8 cellular contexts compared by ENCODE assay signal in genomic region chr3:197003461-197004385, GRCh38. TPM values are rescaled to one million over a fixed set of nuclear protein-coding genes. Genes with fewer than 3 reads are reported as not detected.
DNase-seq lines count a peak whose midpoint lies in the region; ATAC-seq and TF ChIP-seq lines count a peak whose summit lies in the region.

No MANE protein-coding gene starts in this region.

- peaks cover 11% of the 10 kb centered on the region for H3K4me1 Mint-ChIP-seq in activated CD4-positive, alpha-beta memory T cell treated with anti-CD3 and anti-CD28 coated beads for 36 hours (ENCODE audit: low read depth)
- peaks cover 9% of the 10 kb centered on the region for H3K4me1 Mint-ChIP-seq in progenitor cell of endocrine pancreas (ENCODE audit: low read depth)

- ATAC-seq in GM19035 (IDR thresholded peaks at IDR 0.05; ENCODE audit: unreplicated experiment) = peak; percentile 7
- ATAC-seq in GM21360 (IDR thresholded peaks at IDR 0.05; ENCODE audit: unreplicated experiment) = no peak

- H3K4me3 ChIP-seq in fibroblast of pulmonary artery (replicated peaks; ENCODE audit: low read depth, low read length) = peak overlapping the region; percentile 55

- intact Hi-C loops in activated CD4-positive, alpha-beta memory T cell treated with anti-CD3 and anti-CD28 coated beads for 36 hours (cut with micrococcal nuclease) = no loop called here

- H3K36me3 Mint-ChIP-seq in activated CD4-positive, alpha-beta memory T cell treated with anti-CD3 and anti-CD28 coated beads for 36 hours = no peaks in the 10 kb centered on the region
- peaks cover 7% of the 10 kb centered on the region for H3K36me3 Mint-ChIP-seq in progenitor cell of endocrine pancreas (ENCODE audit: insufficient read depth)

- POLR2A ChIA-PET in activated CD4-positive, alpha-beta memory T cell treated with anti-CD3 and anti-CD28 coated beads for 36 hours (lab: Charles Lee) = interaction anchor here (0.7 to 1.8 kb wide), 2 partner anchors 62 to 136 kb away, joined by 3 to 6 read pairs; partner anchors contain the start of genes NCBP2 and SENP5

- H3K27ac Mint-ChIP-seq in activated CD4-positive, alpha-beta memory T cell treated with anti-CD3 and anti-CD28 coated beads for 36 hours = peak overlapping the region; percentile 64
- peak overlapping the region; percentile 84 for H3K27ac Mint-ChIP-seq in progenitor cell of endocrine pancreas

- peak; percentile 46 for DNase-seq in activated CD4-positive, alpha-beta memory T cell treated with anti-CD3 and anti-CD28 coated beads for 36 hours
- DNase-seq in fibroblast of pulmonary artery (ENCODE audit: low read depth) (peak; percentile 11), progenitor cell of endocrine pancreas (ENCODE audit: low spot score, unreplicated experiment) (no peak), NCI-H1048 (lab: John Stamatoyannopoulos, UW) (no peak)

- H3K27ac ChIP-seq in 22Rv1 (peak overlapping the region; percentile 76), KOPT-K1 (ENCODE audit: low read depth, low read length, poor library complexity, severe bottlenecking) (peak overlapping the region; percentile 52)

- no peaks in the 10 kb centered on the region for H3K9me3 ChIP-seq in KOPT-K1 (ENCODE audit: insufficient read depth, low read length, poor library complexity, severe bottlenecking)

- H3K27me3 Mint-ChIP-seq in activated CD4-positive, alpha-beta memory T cell treated with anti-CD3 and anti-CD28 coated beads for 36 hours = no peaks in the 10 kb centered on the region
- H3K27me3 Mint-ChIP-seq in progenitor cell of endocrine pancreas = peaks cover 16% of the 10 kb centered on the region

- CTCF ChIA-PET in activated CD4-positive, alpha-beta memory T cell treated with anti-CD3 and anti-CD28 coated beads for 36 hours (lab: Charles Lee) = interaction anchor here (0.7 to 6.6 kb wide), 10 partner anchors 10 to 184 kb away, joined by 3 to 45 read pairs (median 4); partner anchors contain the start of gene MELTF

- TF ChIP-seq CTCF in 22Rv1 (IDR thresholded peaks at IDR 0.05) (no peak), fibroblast of pulmonary artery (IDR thresholded peaks at IDR 0.05; ENCODE audit: low read length, missing control alignments) (no peak), progenitor cell of endocrine pancreas (IDR thresholded peaks at IDR 0.05; ENCODE audit: unreplicated experiment) (no peak)

- H3K9me3 Mint-ChIP-seq in activated CD4-positive, alpha-beta memory T cell treated with anti-CD3 and anti-CD28 coated beads for 36 hours = no peaks in the 10 kb centered on the region
- H3K9me3 Mint-ChIP-seq in progenitor cell of endocrine pancreas (ENCODE audit: low read depth) = no peaks in the 10 kb centered on the region

- H3K36me3 ChIP-seq in KOPT-K1 (ENCODE audit: insufficient read depth, low read length) = no peaks in the 10 kb centered on the region

- peak overlapping the region; percentile 72 for H3K4me3 Mint-ChIP-seq in activated CD4-positive, alpha-beta memory T cell treated with anti-CD3 and anti-CD28 coated beads for 36 hours
- peak overlapping the region; percentile 80 for H3K4me3 Mint-ChIP-seq in progenitor cell of endocrine pancreas (ENCODE audit: low read depth)

RNA-seq across cellular contexts. Expression of gene MELTF, which starts 25.9 kb away (rescaled TPM):
- 1 to 10 TPM; 6.0 TPM for total RNA-seq in activated CD4-positive, alpha-beta memory T cell treated with anti-CD3 and anti-CD28 coated beads for 36 hours
- total RNA-seq in progenitor cell of endocrine pancreas = 4.8 and 5.0 TPM in 2 replicates

RNA-seq across cellular contexts. Expression of gene PIGZ, which starts 35.1 kb away (rescaled TPM):
- total RNA-seq in activated CD4-positive, alpha-beta memory T cell treated with anti-CD3 and anti-CD28 coated beads for 36 hours = under 1 TPM; 0.65 to 0.71 TPM
- total RNA-seq in progenitor cell of endocrine pancreas = 4.7 and 6.0 TPM in 2 replicates

Comparison
In these comparisons a context has a peak if more than half of its experiments do, and no peak if none do; other contexts are left out.
1. DNase-seq: peak in activated CD4-positive, alpha-beta memory T cell treated with anti-CD3 and anti-CD28 coated beads for 36 hours (single experiment) and fibroblast of pulmonary artery (single experiment); none in progenitor cell of endocrine pancreas (single experiment) and NCI-H1048 (single experiment).